18 cellular contexts compared by ENCODE assay signal in the genomic region with DNA sequence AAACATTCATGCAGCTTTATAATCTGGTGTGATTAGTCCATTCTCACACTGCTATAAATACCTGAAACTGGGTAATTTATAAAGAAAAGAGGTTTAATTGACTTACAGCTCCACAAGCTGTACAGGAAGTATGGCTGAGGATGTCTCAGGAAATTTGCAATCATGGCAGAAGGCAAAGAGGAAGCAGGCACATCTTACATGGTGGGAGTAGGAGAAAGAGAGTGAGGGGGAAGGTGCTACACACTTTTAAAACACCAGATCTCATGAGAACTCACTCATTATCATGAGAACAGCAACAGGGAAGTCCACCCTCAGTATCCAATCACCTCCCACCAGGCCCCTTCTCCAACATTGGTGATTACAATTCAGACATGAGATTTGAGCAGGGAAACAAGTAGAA. TPM values are rescaled to one million over a fixed set of nuclear protein-coding genes. Genes with fewer than 3 reads are reported as not detected.
"Had no signal": no experiment of that assay in that cellular context is flagged by ENCODE, and none has a peak within 500 bp of the region (broad histone marks: within the 10 kb centered on the region; RNA-seq: fewer than 3 reads in every experiment).

No MANE protein-coding gene starts in this region.

- H3K9me3 Mint-ChIP-seq: activated CD4-positive, alpha-beta memory T cell treated with anti-CD3 and anti-CD28 coated beads, Interleukin-2, amount 10 ng/mL, durations not matched to agents 7 days and 5 days; activated naive CD8-positive, alpha-beta T cell treated with anti-CD3 and anti-CD28 coated beads, Interleukin-2, amount 10 ng/mL, durations not matched to agents 7 days and 5 days had no signal

- H3K4me2 ChIP-seq: neural progenitor cell had no signal

- H3K36me3 ChIP-seq: neural progenitor cell, WERI-Rb-1 had no signal

- ATAC-seq: activated CD4-positive, alpha-beta T cell treated with anti-CD3 and anti-CD28 coated beads for 36 hours; stimulated activated naive CD8-positive, alpha-beta T cell treated with anti-CD3 and anti-CD28 coated beads, Interleukin-15, amount 100 ng/mL, for 72 hours had no signal

- H3K4me3 ChIP-seq: neural progenitor cell, testis had no signal

- H3K79me2 ChIP-seq: parathyroid adenoma had no signal

- H3K36me3 Mint-ChIP-seq: activated naive CD8-positive, alpha-beta T cell treated with anti-CD3 and anti-CD28 coated beads, Interleukin-2, amount 10 ng/mL, durations not matched to agents 7 days and 5 days; neural progenitor cell had no signal

- H3K27me3 ChIP-seq: neural progenitor cell, testis had no signal

- H2AFZ ChIP-seq: neural progenitor cell, parathyroid adenoma had no signal

- H3K4me1 ChIP-seq: neural progenitor cell, parathyroid adenoma had no signal

- DNase-seq: activated CD4-positive, alpha-beta memory T cell treated with anti-CD3 and anti-CD28 coated beads, Interleukin-2, amount 10 ng/mL, durations not matched to agents 7 days and 5 days; activated CD4-positive, alpha-beta T cell treated with anti-CD3 and anti-CD28 coated beads for 36 hours; activated gamma-delta T cell; activated naive CD8-positive, alpha-beta T cell treated with anti-CD3 and anti-CD28 coated beads, Interleukin-2, amount 10 ng/mL, durations not matched to agents 7 days and 5 days; activated T-cell treated with anti-CD3 and anti-CD28 coated beads, Interleukin-2, amount 50 U/mL, for 48 hours; anterior cingulate cortex; cerebellar nuclear complex; hypothalamus; kidney glomerular epithelial cell; midbrain; retina; stimulated activated CD4-positive, alpha-beta T cell treated with anti-CD3 and anti-CD28 coated beads, Interleukin-4, amount 100 ng/mL, for 4 hours; stimulated activated naive CD8-positive, alpha-beta T cell treated with anti-CD3 and anti-CD28 coated beads, Interleukin-15, amount 100 ng/mL, for 72 hours; testis; WERI-Rb-1 had no signal

- H3K27ac Mint-ChIP-seq: activated CD4-positive, alpha-beta memory T cell treated with anti-CD3 and anti-CD28 coated beads, Interleukin-2, amount 10 ng/mL, durations not matched to agents 7 days and 5 days; activated CD4-positive, alpha-beta T cell treated with anti-CD3 and anti-CD28 coated beads for 36 hours; activated naive CD8-positive, alpha-beta T cell treated with anti-CD3 and anti-CD28 coated beads, Interleukin-2, amount 10 ng/mL, durations not matched to agents 7 days and 5 days; neural progenitor cell; stimulated activated naive CD8-positive, alpha-beta T cell treated with anti-CD3 and anti-CD28 coated beads, Interleukin-15, amount 100 ng/mL, for 72 hours had no signal

- H3K9me3 ChIP-seq: testis had no signal

- H3K4me3 Mint-ChIP-seq: activated CD4-positive, alpha-beta memory T cell treated with anti-CD3 and anti-CD28 coated beads, Interleukin-2, amount 10 ng/mL, durations not matched to agents 7 days and 5 days; activated CD4-positive, alpha-beta T cell treated with anti-CD3 and anti-CD28 coated beads for 36 hours; activated naive CD8-positive, alpha-beta T cell treated with anti-CD3 and anti-CD28 coated beads, Interleukin-2, amount 10 ng/mL, durations not matched to agents 7 days and 5 days; neural progenitor cell; stimulated activated naive CD8-positive, alpha-beta T cell treated with anti-CD3 and anti-CD28 coated beads, Interleukin-15, amount 100 ng/mL, for 72 hours had no signal

- H3K27ac ChIP-seq: neural progenitor cell, parathyroid adenoma, testis, WERI-Rb-1 had no signal

- H3K4me1 Mint-ChIP-seq: activated CD4-positive, alpha-beta T cell treated with anti-CD3 and anti-CD28 coated beads for 36 hours; stimulated activated naive CD8-positive, alpha-beta T cell treated with anti-CD3 and anti-CD28 coated beads, Interleukin-15, amount 100 ng/mL, for 72 hours had no signal

RNA-seq across cellular contexts. Expression of gene ACP3, which starts 24.0 kb away (rescaled TPM):
- total RNA-seq: activated CD4-positive, alpha-beta memory T cell treated with anti-CD3 and anti-CD28 coated beads, Interleukin-2, amount 10 ng/mL, durations not matched to agents 7 days and 5 days; activated CD4-positive, alpha-beta T cell treated with anti-CD3 and anti-CD28 coated beads for 36 hours; activated naive CD8-positive, alpha-beta T cell treated with anti-CD3 and anti-CD28 coated beads, Interleukin-2, amount 10 ng/mL, durations not matched to agents 7 days and 5 days; dermis microvascular lymphatic vessel endothelial cell had no signal
